In genomic region chr3:85539232-85539631, GRCh38 we compare ENCODE assay signal across 17 cellular contexts.
DNase-seq lines count a peak whose midpoint lies in the region; ATAC-seq and TF ChIP-seq lines count a peak whose summit lies in the region.
"Had no signal": no experiment of that assay in that cellular context is flagged by ENCODE, and none has a peak within 500 bp of the region (broad histone marks: within the 10 kb centered on the region; RNA-seq: fewer than 3 reads in every experiment).

No MANE protein-coding gene starts in this region.

- no peaks in the 10 kb centered on the region for H3K27me3 Mint-ChIP-seq in endothelial cell (ENCODE audit: unreplicated experiment)
- H3K27me3 Mint-ChIP-seq: B cell had no signal

- peaks cover 6% of the 10 kb centered on the region for H3K4me1 Mint-ChIP-seq in endothelial cell (ENCODE audit: unreplicated experiment)
- H3K4me1 Mint-ChIP-seq: B cell had no signal

- DNase-seq in SKM-1 treated with dmso at 0.1 percent for 144 hours (lab: John Stamatoyannopoulos, UW; ENCODE audit: unreplicated experiment) (peak; percentile 21), SKM-1 (lab: John Stamatoyannopoulos, UW; ENCODE audit: unreplicated experiment) (no peak), Kasumi-1 (lab: John Stamatoyannopoulos, UW) (peak; percentile 28 to 44), RPMI8226 (peak; percentile 10), endothelial cell (ENCODE audit: low spot score) (no peak)
- DNase-seq: C1 segment of cervical spinal cord; CD8-positive, alpha-beta T cell; COR-L47; DMS153; DMS79 treated with DMSO at 0.1 percent for 48 hours; EL; H7 had no signal

- no peak for ATAC-seq in HG03045 (IDR thresholded peaks at IDR 0.05; ENCODE audit: unreplicated experiment)
- no peak for ATAC-seq in HG02642 (IDR thresholded peaks at IDR 0.05; ENCODE audit: poor library complexity, unreplicated experiment)
- ATAC-seq: CD8-positive, alpha-beta T cell; GM23338; HepG2 had no signal

- no peaks in the 10 kb centered on the region for H3K36me3 Mint-ChIP-seq in endothelial cell (ENCODE audit: low read depth, unreplicated experiment)
- H3K36me3 Mint-ChIP-seq: CD8-positive, alpha-beta T cell had no signal

- no peak overlapping the region for H3K27ac Mint-ChIP-seq in endothelial cell (ENCODE audit: unreplicated experiment)
- H3K27ac Mint-ChIP-seq: B cell; CD8-positive, alpha-beta T cell; GM23338 had no signal

- no peak for TF ChIP-seq CTCF in endothelial cell (IDR thresholded peaks at IDR 0.05; ENCODE audit: unreplicated experiment)

- H3K9me3 Mint-ChIP-seq in endothelial cell (ENCODE audit: unreplicated experiment) = no peaks in the 10 kb centered on the region
- H3K9me3 Mint-ChIP-seq: CD8-positive, alpha-beta T cell; GM23338 had no signal

- H3K4me3 Mint-ChIP-seq in endothelial cell (ENCODE audit: unreplicated experiment) = no peak overlapping the region
- H3K4me3 Mint-ChIP-seq: B cell; CD8-positive, alpha-beta T cell; GM23338 had no signal

Comparison
In these comparisons a context has a peak if more than half of its experiments do, and no peak if none do; other contexts are left out.
1. DNase-seq: peak in SKM-1 treated with dmso at 0.1 percent for 144 hours (single experiment), Kasumi-1 (2 of 2) and RPMI8226 (single experiment); none in SKM-1 (single experiment) and endothelial cell (single experiment).